ENCODE assay signal across 21 cellular contexts in the genomic region with DNA sequence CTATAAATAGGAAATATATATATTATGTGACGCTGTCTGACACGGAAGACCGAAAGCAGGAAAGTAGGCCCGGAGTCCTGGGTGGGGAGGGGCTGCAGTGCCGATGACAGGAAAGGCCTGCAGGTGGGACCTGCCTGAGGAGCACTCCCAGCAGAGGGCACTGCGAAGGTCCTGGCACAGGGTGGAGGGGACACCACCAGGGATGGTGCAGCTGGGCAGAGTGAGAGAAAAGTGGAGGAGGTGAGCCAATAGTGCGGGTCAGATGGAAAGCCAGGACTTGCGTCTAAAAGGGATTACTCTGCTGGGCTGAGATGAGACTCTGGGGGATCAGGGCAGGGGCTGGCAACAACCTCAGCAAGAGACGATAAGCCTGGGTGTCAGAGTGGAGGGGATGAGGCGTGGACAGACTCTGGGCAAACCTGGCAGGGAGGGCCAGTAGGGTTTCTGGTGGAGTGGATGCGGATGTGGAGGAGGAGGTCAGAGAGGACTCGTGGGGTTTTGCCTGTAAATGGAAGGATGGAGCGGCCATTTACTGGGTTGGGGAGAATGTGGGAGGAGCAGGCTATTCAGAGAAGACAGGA.
DNase-seq lines count a peak whose midpoint lies in the region; ATAC-seq and TF ChIP-seq lines count a peak whose summit lies in the region.
"Had no signal": no experiment of that assay in that cellular context is flagged by ENCODE, and none has a peak within 500 bp of the region (broad histone marks: within the 10 kb centered on the region; RNA-seq: fewer than 3 reads in every experiment).

No MANE protein-coding gene starts in this region.

- WGBS in heart left ventricle, 4 donors, result 54 to 68% (median 60%) methylated on average over 13 of the region's 13 CpGs

- H3K27me3 Mint-ChIP-seq in WTC11 (ENCODE audit: low read depth) (no peaks in the 10 kb centered on the region), neural crest cell (ENCODE audit: low read depth) (no peaks in the 10 kb centered on the region)
- H3K27me3 Mint-ChIP-seq: stimulated activated naive CD8-positive, alpha-beta T cell treated with anti-CD3 and anti-CD28 coated beads, Interleukin-15, amount 100 ng/mL, for 72 hours had no signal

- CTCF ChIA-PET in HEK293 (lab: Yijun Ruan, JAX), result interaction anchor here (0.5 kb wide), 1 partner anchor 10 kb away, joined by 5 read pairs; no protein-coding TSS in a partner anchor
- CTCF ChIA-PET in WTC11 (lab: Charles Lee), result interaction anchor here (0.9 kb wide), 1 partner anchor 126 kb away, joined by 4 read pairs; no protein-coding TSS in a partner anchor

- POLR2A ChIA-PET in HEK293 (lab: Yijun Ruan, JAX) (no interaction called here), WTC11 (lab: Charles Lee) (no interaction called here)

- no peaks in the 10 kb centered on the region for H3K27me3 ChIP-seq in heart left ventricle
- H3K27me3 ChIP-seq in tibial artery, result no peaks in the 10 kb centered on the region
- H3K27me3 ChIP-seq: upper lobe of right lung had no signal

- TF ChIP-seq POLR2A in heart left ventricle (IDR thresholded peaks at IDR 0.05), result no peak

- DNase-seq in WTC11 (ENCODE audit: low spot score), result peak; percentile 36
- peak in 3 of 5 donors; percentile 21 to 64 (median 50) for DNase-seq in heart left ventricle
- no peak for DNase-seq in neural crest cell (ENCODE audit: low read depth, low spot score)
- DNase-seq in NCI-H146 (lab: John Stamatoyannopoulos, UW), result no peak
- DNase-seq in tibial artery, result no peak
- DNase-seq: activated gamma-delta T cell treated with Interleukin-2 at 50 U/mL for 16 hours; C1 segment of cervical spinal cord; cortex of kidney; DMS 273 treated with DMSO at 0.1 percent for 48 hours; immature natural killer cell; Kasumi-1; NCI-H1436 treated with DMSO at 0.1 percent for 48 hours; NCI-H446; stimulated activated naive CD8-positive, alpha-beta T cell treated with anti-CD3 and anti-CD28 coated beads, Interleukin-15, amount 100 ng/mL, for 72 hours; upper lobe of right lung had no signal

- H3K4me3 ChIP-seq in HEK293 (ENCODE audit: low read depth, low read length), result no peak overlapping the region
- no peak overlapping the region for H3K4me3 ChIP-seq in heart left ventricle
- H3K4me3 ChIP-seq in tibial artery, result no peak overlapping the region
- H3K4me3 ChIP-seq: upper lobe of right lung had no signal

- H3K27ac ChIP-seq in HEK293 (ENCODE audit: extremely low read depth, low read depth, low read length) (no peak overlapping the region), heart left ventricle (no peak overlapping the region), tibial artery (no peak overlapping the region)
- H3K27ac ChIP-seq: epithelial cell of prostate, upper lobe of right lung had no signal

- H3K4me1 ChIP-seq in HEK293 (ENCODE audit: control insufficient read depth, insufficient read depth, low read length) (no peaks in the 10 kb centered on the region), heart left ventricle (peaks cover 0 to 16% (median 3%) of the 10 kb centered on the region in 12 donors), tibial artery (no peaks in the 10 kb centered on the region)
- H3K4me1 ChIP-seq: upper lobe of right lung had no signal

- peak; percentile 95 for ATAC-seq in WTC11
- ATAC-seq in heart left ventricle, result peak; percentile 59 to 81 (median 77)
- no peak for ATAC-seq in HG03097 (IDR thresholded peaks at IDR 0.05; ENCODE audit: low FRiP score, unreplicated experiment)
- ATAC-seq in GM21381 (IDR thresholded peaks at IDR 0.05; ENCODE audit: unreplicated experiment), result no peak
- ATAC-seq: sciatic nerve; stimulated activated naive CD8-positive, alpha-beta T cell treated with anti-CD3 and anti-CD28 coated beads, Interleukin-15, amount 100 ng/mL, for 72 hours; upper lobe of right lung had no signal

- H3K4me3 Mint-ChIP-seq in WTC11, result no peak overlapping the region
- peak overlapping the region; percentile 0 for H3K4me3 Mint-ChIP-seq in neural crest cell
- H3K4me3 Mint-ChIP-seq: immature natural killer cell; stimulated activated naive CD8-positive, alpha-beta T cell treated with anti-CD3 and anti-CD28 coated beads, Interleukin-15, amount 100 ng/mL, for 72 hours; T-helper 2 cell treated with Interferon-gamma antibody and Interleukin-4, amounts not matched to agents 5 μg/mL and 100 μg/mL, for 36 hours had no signal

- H3K9me3 ChIP-seq in HEK293 (ENCODE audit: control insufficient read depth, insufficient read depth, low read depth, low read length), result no peaks in the 10 kb centered on the region
- no peaks in the 10 kb centered on the region for H3K9me3 ChIP-seq in heart left ventricle
- no peaks in the 10 kb centered on the region for H3K9me3 ChIP-seq in tibial artery
- H3K9me3 ChIP-seq: upper lobe of right lung had no signal

- H3K36me3 ChIP-seq in HEK293 (ENCODE audit: control insufficient read depth in 2 of 2, insufficient read depth in 1 of 2, low read length in 2 of 2) (peaks cover 27 to 100% of the 10 kb centered on the region in 2 experiments), heart left ventricle (peaks cover 0 to 100% (median 97%) of the 10 kb centered on the region in 9 donors), tibial artery (peaks cover 63 to 98% (median 89%) of the 10 kb centered on the region in 3 donors)

- H3K27ac Mint-ChIP-seq in WTC11, result no peak overlapping the region
- no peak overlapping the region for H3K27ac Mint-ChIP-seq in neural crest cell (ENCODE audit: unreplicated experiment)
- H3K27ac Mint-ChIP-seq: stimulated activated naive CD8-positive, alpha-beta T cell treated with anti-CD3 and anti-CD28 coated beads, Interleukin-15, amount 100 ng/mL, for 72 hours; T-helper 2 cell treated with Interferon-gamma antibody and Interleukin-4, amounts not matched to agents 5 μg/mL and 100 μg/mL, for 36 hours had no signal

- H3K9me3 Mint-ChIP-seq in WTC11 (no peaks in the 10 kb centered on the region), neural crest cell (no peaks in the 10 kb centered on the region)
- H3K9me3 Mint-ChIP-seq: immature natural killer cell; stimulated activated naive CD8-positive, alpha-beta T cell treated with anti-CD3 and anti-CD28 coated beads, Interleukin-15, amount 100 ng/mL, for 72 hours; T-helper 2 cell treated with Interferon-gamma antibody and Interleukin-4, amounts not matched to agents 5 μg/mL and 100 μg/mL, for 36 hours had no signal

- TF ChIP-seq CTCF in HEK293 (tag by site-specific recombination; IDR thresholded peaks at IDR 0.05), result peak; percentile 43; the same call in 1 of the 2 replicates
- TF ChIP-seq CTCF in WTC11 (IDR thresholded peaks at IDR 0.05), result no peak
- TF ChIP-seq CTCF in heart left ventricle (IDR thresholded peaks at IDR 0.05), result peak in 5 of 12 donors; percentile 4 to 35 (median 30)
- no peak for TF ChIP-seq CTCF in neural crest cell (conservative IDR thresholded peaks at IDR 0.05)
- TF ChIP-seq CTCF in tibial artery (IDR thresholded peaks at IDR 0.05), result no peak

- H3K4me1 Mint-ChIP-seq in WTC11 (no peaks in the 10 kb centered on the region), neural crest cell (no peaks in the 10 kb centered on the region)

- intact Hi-C loops in heart left ventricle (cut with DNase I), result no loop called here
- intact Hi-C loops in tibial artery (cut with DNase I; ENCODE audit: low total_unique reads), result no loop called here

- H3K36me3 Mint-ChIP-seq in WTC11 (peaks cover 76% of the 10 kb centered on the region), neural crest cell (ENCODE audit: low read depth) (peaks cover 26% of the 10 kb centered on the region)

TF ChIP-seq in HEK293, 187 proteins besides CTCF, POLR2A, EP300 and RAD21 (continues in another document):
- TF ChIP-seq, protein P1, sequence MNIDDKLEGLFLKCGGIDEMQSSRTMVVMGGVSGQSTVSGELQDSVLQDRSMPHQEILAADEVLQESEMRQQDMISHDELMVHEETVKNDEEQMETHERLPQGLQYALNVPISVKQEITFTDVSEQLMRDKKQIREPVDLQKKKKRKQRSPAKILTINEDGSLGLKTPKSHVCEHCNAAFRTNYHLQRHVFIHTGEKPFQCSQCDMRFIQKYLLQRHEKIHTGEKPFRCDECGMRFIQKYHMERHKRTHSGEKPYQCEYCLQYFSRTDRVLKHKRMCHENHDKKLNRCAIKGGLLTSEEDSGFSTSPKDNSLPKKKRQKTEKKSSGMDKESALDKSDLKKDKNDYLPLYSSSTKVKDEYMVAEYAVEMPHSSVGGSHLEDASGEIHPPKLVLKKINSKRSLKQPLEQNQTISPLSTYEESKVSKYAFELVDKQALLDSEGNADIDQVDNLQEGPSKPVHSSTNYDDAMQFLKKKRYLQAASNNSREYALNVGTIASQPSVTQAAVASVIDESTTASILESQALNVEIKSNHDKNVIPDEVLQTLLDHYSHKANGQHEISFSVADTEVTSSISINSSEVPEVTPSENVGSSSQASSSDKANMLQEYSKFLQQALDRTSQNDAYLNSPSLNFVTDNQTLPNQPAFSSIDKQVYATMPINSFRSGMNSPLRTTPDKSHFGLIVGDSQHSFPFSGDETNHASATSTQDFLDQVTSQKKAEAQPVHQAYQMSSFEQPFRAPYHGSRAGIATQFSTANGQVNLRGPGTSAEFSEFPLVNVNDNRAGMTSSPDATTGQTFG (tag by site-specific recombination; IDR thresholded peaks at IDR 0.05; ENCODE audit: borderline replicate concordance), result no peak
- TF ChIP-seq ZNF37A (tag by site-specific recombination; IDR thresholded peaks at IDR 0.05) (no peak), ZNF660 (tag by site-specific recombination; IDR thresholded peaks at IDR 0.05) (no peak), ZNF792 (tag by site-specific recombination; IDR thresholded peaks at IDR 0.05) (no peak)

Comparison
In these comparisons a context has a peak if more than half of its experiments do, and no peak if none do; other contexts are left out.
1. ATAC-seq: peak in WTC11 (single experiment) and heart left ventricle (4 of 4); none in HG03097 (single experiment) and GM21381 (single experiment).
2. DNase-seq: peak in WTC11 (single experiment) and heart left ventricle (3 of 5); none in neural crest cell (single experiment), NCI-H146 (single experiment) and tibial artery (0 of 2).
3. Of the 8 proteins assayed by ChIP-seq in both HEK293 and WTC11: peak only in HEK293: CTCF; only in WTC11: none; in both: none; in neither: 7.